Comparison of ENCODE assay signal across 13 cellular contexts in the genomic region with DNA sequence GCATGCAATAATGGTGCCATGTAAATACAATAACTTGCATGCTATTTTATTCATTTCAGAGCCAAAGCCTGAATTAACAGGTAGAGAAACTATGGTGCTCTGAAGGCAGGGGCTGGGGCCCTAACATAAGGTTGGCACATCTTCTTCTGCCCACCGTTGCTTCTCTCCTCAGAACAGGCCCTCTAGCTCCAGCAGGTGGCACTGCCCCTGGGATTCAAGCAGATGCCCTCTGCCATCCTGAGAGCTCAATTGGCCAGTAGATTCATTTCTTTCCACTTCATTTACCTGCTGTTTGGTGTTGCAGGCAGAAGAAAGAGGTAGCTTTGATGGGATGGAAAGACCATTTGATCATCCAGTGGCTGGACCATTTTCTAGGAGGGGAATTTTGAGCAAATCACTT.
DNase-seq lines count a peak whose midpoint lies in the region; TF ChIP-seq lines count a peak whose summit lies in the region.
"Had no signal": no experiment of that assay in that cellular context is flagged by ENCODE, and none has a peak within 500 bp of the region (broad histone marks: within the 10 kb centered on the region; RNA-seq: fewer than 3 reads in every experiment).

No MANE protein-coding gene starts in this region.

- no peak for TF ChIP-seq RAD21 in SK-N-SH (IDR thresholded peaks at IDR 0.05; ENCODE audit: low read length)

- TF ChIP-seq POLR2A in prostate gland (IDR thresholded peaks at IDR 0.05), result no peak

- no peak overlapping the region for H3K4me2 ChIP-seq in SK-N-SH

- WGBS in SK-N-SH (ENCODE audit: low lambda C conversion rate), result 0% methylated on average over 1 of the region's 1 CpG
- WGBS in prostate gland, result 59% methylated on average over 1 of the region's 1 CpG

- no peak overlapping the region for H2AFZ ChIP-seq in SK-N-SH (ENCODE audit: low read depth)

- H3K27me3 ChIP-seq in SK-N-SH (ENCODE audit: insufficient read depth), result peaks cover 21% of the 10 kb centered on the region; the same call in 1 of the 2 replicates
- H3K27me3 ChIP-seq in prostate gland (replicated peaks; ENCODE audit: insufficient read depth), result peaks cover 3% of the 10 kb centered on the region

- TF ChIP-seq CTCF in SK-N-SH (IDR thresholded peaks at IDR 0.05) (peak; percentile 38), prostate gland (IDR thresholded peaks at IDR 0.05) (no peak)

- no peak overlapping the region for H3K9ac ChIP-seq in SK-N-SH

- H3K4me1 ChIP-seq in SK-N-SH (ENCODE audit: control insufficient read depth in 1 of 2, insufficient read depth in 2 of 2, low read depth in 1 of 2, low read length in 1 of 2) (no peaks in the 10 kb centered on the region), prostate gland (replicated peaks) (no peaks in the 10 kb centered on the region)

- H3K4me3 ChIP-seq in SK-N-SH (ENCODE audit: low read depth in 2 of 2, low read length in 1 of 2) (no peak overlapping the region), prostate gland (no peak overlapping the region)

- no peaks in the 10 kb centered on the region for H3K9me3 ChIP-seq in SK-N-SH
- H3K9me3 ChIP-seq in prostate gland, result no peaks in the 10 kb centered on the region

- POLR2A ChIA-PET in SK-N-SH (lab: Yijun Ruan, JAX), result interaction anchor here (0.6 kb wide), 1 partner anchor 445 kb away, joined by 3 read pairs; no protein-coding TSS in a partner anchor

- no peaks in the 10 kb centered on the region for H3F3A ChIP-seq in SK-N-SH (replicated peaks; ENCODE audit: insufficient read depth)

- H3K36me3 ChIP-seq in SK-N-SH (replicated peaks in 1 of 2; ENCODE audit: control insufficient read depth in 1 of 2, insufficient read depth in 2 of 2, low read length in 1 of 2) (no peaks in the 10 kb centered on the region), prostate gland (no peaks in the 10 kb centered on the region)

- H4K20me1 ChIP-seq in SK-N-SH (ENCODE audit: insufficient read depth), result no peaks in the 10 kb centered on the region

- no peaks in the 10 kb centered on the region for H3K9me2 ChIP-seq in SK-N-SH

- intact Hi-C loops in prostate gland (cut with DNase I), result no loop called here

- peak; percentile 4 for DNase-seq in NCI-H2171 treated with DMSO at 0.1 percent for 48 hours (lab: John Stamatoyannopoulos, UW)
- no peak for DNase-seq in NCI-H2171 (lab: John Stamatoyannopoulos, UW)
- DNase-seq in H4 (ENCODE audit: low spot score), result peak; percentile 13
- peak; percentile 10 for DNase-seq in SK-N-SH
- peak; percentile 6 for DNase-seq in kidney tubule cell (ENCODE audit: low spot score)
- DNase-seq in stimulated activated CD4-positive, alpha-beta T cell treated with anti-CD3 and anti-CD28 coated beads, Interleukin-4, amount 100 ng/mL, for 24 hours, result no peak
- no peak for DNase-seq in NCI-H1930 (lab: John Stamatoyannopoulos, UW)
- DNase-seq in prostate gland (ENCODE audit: low spot score), result no peak
- DNase-seq: activated CD4-positive, alpha-beta T cell treated with anti-CD3 and anti-CD28 coated beads, Interleukin-2, amount 50 U/mL, for 4 hours; activated naive CD8-positive, alpha-beta T cell treated with anti-CD3 and anti-CD28 coated beads, Interleukin-2, amount 10 ng/mL, durations not matched to agents 7 days and 5 days; effector CD4-positive, alpha-beta T cell; hypothalamus; NCI-H345 had no signal

- TF ChIP-seq EP300 in SK-N-SH (IDR thresholded peaks at IDR 0.05; ENCODE audit: borderline replicate concordance in 1 of 2, low read depth in 1 of 2, low read length in 1 of 2), result no peak

- H3K27ac ChIP-seq in SK-N-SH (ENCODE audit: low read depth in 2 of 2, low read length in 1 of 2) (no peak overlapping the region), prostate gland (no peak overlapping the region)

- CTCF ChIA-PET in SK-N-SH (lab: Yijun Ruan, JAX), result interaction anchor here (1.1 to 1.6 kb wide), 3 partner anchors 10 to 194 kb away, joined by 3 to 9 read pairs (median 3); no protein-coding TSS in a partner anchor

- H3K79me2 ChIP-seq in SK-N-SH (ENCODE audit: insufficient read depth), result no peaks in the 10 kb centered on the region

TF ChIP-seq in SK-N-SH, 30 proteins besides CTCF, POLR2A, EP300 and RAD21:
- no peak for TF ChIP-seq FOXJ3 (CRISPR knock-in tag; IDR thresholded peaks at IDR 0.05)
- TF ChIP-seq, protein P1, sequence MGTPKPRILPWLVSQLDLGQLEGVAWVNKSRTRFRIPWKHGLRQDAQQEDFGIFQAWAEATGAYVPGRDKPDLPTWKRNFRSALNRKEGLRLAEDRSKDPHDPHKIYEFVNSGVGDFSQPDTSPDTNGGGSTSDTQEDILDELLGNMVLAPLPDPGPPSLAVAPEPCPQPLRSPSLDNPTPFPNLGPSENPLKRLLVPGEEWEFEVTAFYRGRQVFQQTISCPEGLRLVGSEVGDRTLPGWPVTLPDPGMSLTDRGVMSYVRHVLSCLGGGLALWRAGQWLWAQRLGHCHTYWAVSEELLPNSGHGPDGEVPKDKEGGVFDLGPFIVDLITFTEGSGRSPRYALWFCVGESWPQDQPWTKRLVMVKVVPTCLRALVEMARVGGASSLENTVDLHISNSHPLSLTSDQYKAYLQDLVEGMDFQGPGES (IDR thresholded peaks at IDR 0.05; ENCODE audit: low read depth, low read length), result no peak
- no peak for TF ChIP-seq EZH2phosphoT487 (IDR thresholded peaks at IDR 0.05; ENCODE audit: borderline replicate concordance, low read depth)

Comparison
In these comparisons a context has a peak if more than half of its experiments do, and no peak if none do; other contexts are left out.
1. DNase-seq: peak in NCI-H2171 treated with DMSO at 0.1 percent for 48 hours (single experiment), H4 (single experiment), SK-N-SH (single experiment) and kidney tubule cell (single experiment); none in NCI-H2171 (single experiment), stimulated activated CD4-positive, alpha-beta T cell treated with anti-CD3 and anti-CD28 coated beads, Interleukin-4, amount 100 ng/mL, for 24 hours (single experiment), NCI-H1930 (0 of 2) and prostate gland (single experiment).